Comparison of ENCODE assay signal across 8 cellular contexts in genomic region chr16:67169642-67170167, GRCh38. TPM values are rescaled to one million over a fixed set of nuclear protein-coding genes. Genes with fewer than 3 reads are reported as not detected.
DNase-seq lines count a peak whose midpoint lies in the region; ATAC-seq, FAIRE-seq and TF ChIP-seq lines count a peak whose summit lies in the region.

No MANE protein-coding gene starts in this region.

- H3K27ac ChIP-seq in 22Rv1 = no peak overlapping the region
- H3K27ac ChIP-seq in SJSA1 = peak overlapping the region; percentile 92; the same call in 1 of the 2 replicates
- peak overlapping the region; percentile 68 to 82 for H3K27ac ChIP-seq in aorta (ENCODE audit: low read depth in 1 of 2, low read length in 2 of 2)

- DNase-seq in GM13976 (ENCODE audit: low spot score) = peak; percentile 63
- no peak for DNase-seq in SJSA1 (ENCODE audit: low read depth in 1 of 2, low spot score in 2 of 2)
- DNase-seq in ecto neural progenitor cell (ENCODE audit: low spot score) = peak; percentile 88
- DNase-seq in midbrain (lab: John Stamatoyannopoulos, UW) = peak; percentile 17
- no peak for DNase-seq in aorta
- no peak for DNase-seq in H54 (ENCODE audit: insufficient read length, low spot score)

- in situ Hi-C loops in GM13976 (cut with MboI; ENCODE audit: low sequenced_read_pairs, unreplicated experiment) = loop anchor here (25.0 kb wide), 1 partner anchor 207 kb away; the partner anchor contains the start of gene CES3

- no peaks in the 10 kb centered on the region for H3K9me3 ChIP-seq in SJSA1 (replicated peaks)
- no peaks in the 10 kb centered on the region for H3K9me3 ChIP-seq in aorta (ENCODE audit: control insufficient read depth, low read length)

- H3K36me3 ChIP-seq in SJSA1 (peaks cover 2% of the 10 kb centered on the region), aorta (ENCODE audit: control insufficient read depth in 1 of 2, insufficient read depth in 2 of 2, low read length in 1 of 2) (no peaks in the 10 kb centered on the region)

- H3K4me1 ChIP-seq in SJSA1 (replicated peaks) (peaks cover 36% of the 10 kb centered on the region), aorta (ENCODE audit: control insufficient read depth in 1 of 2, insufficient read depth in 2 of 2, low read length in 2 of 2) (no peaks in the 10 kb centered on the region)

- no peaks in the 10 kb centered on the region for H3K27me3 ChIP-seq in SJSA1 (replicated peaks)
- H3K27me3 ChIP-seq in aorta (ENCODE audit: control insufficient read depth in 1 of 2, insufficient read depth in 2 of 2, low read length in 1 of 2) = no peaks in the 10 kb centered on the region

- intact Hi-C loops in aorta (cut with DNase I) = no loop called here

- no peak for ATAC-seq in aorta (ENCODE audit: low FRiP score)
- ATAC-seq in HG03378 (IDR thresholded peaks at IDR 0.05; ENCODE audit: unreplicated experiment) = no peak

- H3K4me3 ChIP-seq in SJSA1 (peak overlapping the region; percentile 42), aorta (ENCODE audit: low read length in 2 of 2) (peak overlapping the region; percentile 34 to 43)

- TF ChIP-seq POLR2A in H54 (IDR thresholded peaks at IDR 0.05; ENCODE audit: low read depth, low read length) = no peak

- TF ChIP-seq CTCF in 22Rv1 (IDR thresholded peaks at IDR 0.05) = peak; percentile 75
- TF ChIP-seq CTCF in GM13976 (IDR thresholded peaks at IDR 0.05; ENCODE audit: borderline replicate concordance, control extremely low read depth, extremely low read depth, insufficient read depth, missing control alignments) = peak; percentile 60

- 9 to 11% methylated on average over 24 of the region's 24 CpGs for WGBS in aorta, 2 donors

- no peak for FAIRE-seq in H54 (lab: Jason Lieb, UNC)

RNA-seq across cellular contexts. Expression of gene NOL3, which starts 0.6 kb away (rescaled TPM):
- total RNA-seq in SJSA1 (2014; rRNA removed; shearing (Covaris generic)) = 24.1 and 29.7 TPM in 2 replicates
- total RNA-seq in aorta = 10 to 100 TPM; 24.4 to 47.2 TPM
- polyA plus RNA-seq in aorta = 100 to 1,000 TPM in 1 of 2 donors, 10 to 100 TPM in 1; 67.5 to 122 TPM

RNA-seq across cellular contexts. Expression of gene HSF4, which starts 5.2 kb away (rescaled TPM):
- total RNA-seq in SJSA1 (2014; rRNA removed; shearing (Covaris generic)) = 3.9 and 12.8 TPM in 2 replicates
- total RNA-seq in aorta = 100 to 1,000 TPM in 1 of 2 donors, 10 to 100 TPM in 1; 22.2 to 101 TPM
- polyA plus RNA-seq in aorta = 100 to 1,000 TPM in 1 of 2 donors, 10 to 100 TPM in 1; 25.0 to 133 TPM

RNA-seq across cellular contexts. Expression of gene FBXL8, which starts 9.9 kb away (rescaled TPM):
- 11.7 and 24.2 TPM in 2 replicates for total RNA-seq in SJSA1 (2014; rRNA removed; shearing (Covaris generic))
- 10 to 100 TPM in 1 of 2 donors, 1 to 10 TPM in 1; 7.3 to 20.8 TPM for total RNA-seq in aorta
- polyA plus RNA-seq in aorta = 10 to 100 TPM in 1 of 2 donors, 1 to 10 TPM in 1; 1.1 to 32.1 TPM

RNA-seq across cellular contexts. Expression of gene TRADD, which starts 10.0 kb away (rescaled TPM):
- total RNA-seq in SJSA1 (2014; rRNA removed; shearing (Covaris generic)) = 25.5 and 46.7 TPM in 2 replicates
- 10 to 100 TPM; 17.1 to 24.3 TPM for total RNA-seq in aorta
- 10 to 100 TPM; 15.7 to 45.2 TPM for polyA plus RNA-seq in aorta

RNA-seq across cellular contexts. Expression of gene MATCAP1, which starts 14.1 kb away (rescaled TPM):
- 8.1 and 11.3 TPM in 2 replicates for total RNA-seq in SJSA1 (2014; rRNA removed; shearing (Covaris generic))
- total RNA-seq in aorta = 10 to 100 TPM; 18.1 to 33.8 TPM
- 10 to 100 TPM in 1 of 2 donors, 1 to 10 TPM in 1; 3.0 to 45.7 TPM for polyA plus RNA-seq in aorta

Comparison
In these comparisons a context has a peak if more than half of its experiments do, and no peak if none do; other contexts are left out.
1. DNase-seq: peak in GM13976 (single experiment), ecto neural progenitor cell (single experiment) and midbrain (single experiment); none in SJSA1 (0 of 2), aorta (0 of 2) and H54 (single experiment).